In genomic region chr4:140523857-140524742, GRCh38 we compare ENCODE assay signal across 8 cellular contexts. TPM values are rescaled to one million over a fixed set of nuclear protein-coding genes. Genes with fewer than 3 reads are reported as not detected.
DNase-seq lines count a peak whose midpoint lies in the region; ATAC-seq and TF ChIP-seq lines count a peak whose summit lies in the region.

Gene ELMOD2 (plus strand): TSS chr4:140524168. CDS start chr4:140525429, 1,261 bp downstream.

- H3K27me3 Mint-ChIP-seq in chondrocyte (ENCODE audit: low read depth), result no peaks in the 10 kb centered on the region

- H3K36me3 Mint-ChIP-seq in chondrocyte (ENCODE audit: low read depth), result peaks cover 7% of the 10 kb centered on the region

- H3K27me3 ChIP-seq in kidney epithelial cell (ENCODE audit: control insufficient read depth, insufficient read depth, low read length), result no peaks in the 10 kb centered on the region

- DNase-seq in AML-193 (lab: John Stamatoyannopoulos, UW) (peak; percentile 95 to 96), NCI-H460 (ENCODE audit: extremely low read depth, low read depth) (peak; percentile 95), chondrocyte (ENCODE audit: low spot score) (peak; percentile 99), kidney epithelial cell (ENCODE audit: low read depth) (peak; percentile 88)
- peak; percentile 95 for DNase-seq in activated CD4-positive, alpha-beta T cell treated with anti-CD3 and anti-CD28 coated beads for 1 hour
- peak; percentile 90 to 94 for DNase-seq in stimulated activated CD4-positive, alpha-beta T cell treated with anti-CD3 and anti-CD28 coated beads, Interleukin-1b, Interleukin-23, amount 100 ng/mL, for 1 hour (ENCODE audit: low read depth in 2 of 2)

- ATAC-seq in GM19035 (IDR thresholded peaks at IDR 0.05; ENCODE audit: unreplicated experiment) (peak; percentile 100), HG03378 (IDR thresholded peaks at IDR 0.05; ENCODE audit: unreplicated experiment) (peak; percentile 99)

- peaks cover 6% of the 10 kb centered on the region for H3K9me3 Mint-ChIP-seq in chondrocyte (ENCODE audit: low read depth)

- H3K27ac Mint-ChIP-seq in chondrocyte (ENCODE audit: unreplicated experiment), result peak within 1 kb of the TSS; percentile 89

- H3K4me3 ChIP-seq in kidney epithelial cell (ENCODE audit: low read depth, low read length), result peak within 1 kb of the TSS; percentile 89

- peaks cover 17% of the 10 kb centered on the region for H3K4me1 Mint-ChIP-seq in chondrocyte (ENCODE audit: low read depth)

- TF ChIP-seq CTCF in chondrocyte (IDR thresholded peaks at IDR 0.05) (peak; percentile 96), kidney epithelial cell (IDR thresholded peaks at IDR 0.05; ENCODE audit: insufficient read depth, low read length, poor library complexity, severe bottlenecking) (peak; percentile 98)

- peak within 1 kb of the TSS; percentile 85 for H3K4me3 Mint-ChIP-seq in chondrocyte (ENCODE audit: unreplicated experiment)

- no peaks in the 10 kb centered on the region for H3K36me3 ChIP-seq in kidney epithelial cell (ENCODE audit: control insufficient read depth, insufficient read depth, low read length)

RNA-seq across cellular contexts. Expression of gene ELMOD2, which starts in this region (rescaled TPM):
- 20.6 and 27.0 TPM in 2 replicates for total RNA-seq in NCI-H460 (2014; rRNA removed; shearing (Covaris generic))
- 9.3 and 26.7 TPM in 2 replicates for polyA plus RNA-seq in NCI-H460 (2014; cell fraction: nucleus; rRNA removed)
- 30.5 to 38.5 TPM (median 31.0 TPM) in 3 replicates for total RNA-seq in chondrocyte
- 21.4 and 60.5 TPM in 2 replicates for total RNA-seq in kidney epithelial cell

Comparison
In these comparisons a context has a peak if more than half of its experiments do, and no peak if none do; other contexts are left out.
1. Peak in every context shown above with its lines: DNase-seq, ATAC-seq and H3K4me3 ChIP-seq.